8 cellular contexts compared by ENCODE assay signal in genomic region chr10:101694056-101694673, GRCh38. TPM values are rescaled to one million over a fixed set of nuclear protein-coding genes. Genes with fewer than 3 reads are reported as not detected.
DNase-seq lines count a peak whose midpoint lies in the region; ATAC-seq and TF ChIP-seq lines count a peak whose summit lies in the region.

No MANE protein-coding gene starts in this region.

- TF ChIP-seq POLR2A in GM19099 (IDR thresholded peaks at IDR 0.05; ENCODE audit: extremely low read depth, insufficient read length, low read depth) (peak; percentile 70), tibial nerve (IDR thresholded peaks at IDR 0.05) (no peak)

- peak overlapping the region; percentile 77 for H3K4me3 ChIP-seq in parathyroid adenoma (ENCODE audit: low read depth, low read length)
- peak overlapping the region; percentile 57 to 97 (median 68) for H3K4me3 ChIP-seq in tibial nerve

- peak overlapping the region; percentile 97 for H3K27ac ChIP-seq in parathyroid adenoma
- peak overlapping the region; percentile 84 to 99 (median 96) for H3K27ac ChIP-seq in tibial nerve

- peak; percentile 6 to 84 (median 64) for DNase-seq in C1 segment of cervical spinal cord (lab: John Stamatoyannopoulos, UW)
- DNase-seq in SHP77 (lab: John Stamatoyannopoulos, UW) = peak; percentile 47 to 55
- peak; percentile 81 for DNase-seq in Right ventricle myocardium inferior (ENCODE audit: missing footprints)
- peak; percentile 23 to 39 for DNase-seq in tibial nerve (ENCODE audit: low spot score in 2 of 2)

- H3K4me2 ChIP-seq in parathyroid adenoma (ENCODE audit: low read length) = peak overlapping the region; percentile 93

- H3K9me3 ChIP-seq in parathyroid adenoma (ENCODE audit: control insufficient read depth, low read length) (no peaks in the 10 kb centered on the region), tibial nerve (no peaks in the 10 kb centered on the region)

- H3K27ac Mint-ChIP-seq in activated naive CD4-positive, alpha-beta T cell treated with anti-CD3 and anti-CD28 coated beads, Interleukin-2, amount 50 U/mL, for 24 hours = peak overlapping the region; percentile 100

- intact Hi-C loops in Right ventricle myocardium inferior (cut with DNase I) = loop anchor here (10.0 kb wide), 1 partner anchor 89 kb away; no protein-coding TSS in a partner anchor

- peaks cover 49% of the 10 kb centered on the region for H3K4me1 Mint-ChIP-seq in activated naive CD4-positive, alpha-beta T cell treated with anti-CD3 and anti-CD28 coated beads, Interleukin-2, amount 50 U/mL, for 24 hours

- TF ChIP-seq CTCF in parathyroid adenoma (IDR thresholded peaks at IDR 0.05) (no peak), tibial nerve (IDR thresholded peaks at IDR 0.05) (no peak)

- H3K36me3 ChIP-seq in parathyroid adenoma (ENCODE audit: control insufficient read depth, insufficient read depth, low read length) (no peaks in the 10 kb centered on the region), tibial nerve (no peaks in the 10 kb centered on the region)

- peak overlapping the region; percentile 97 for H3K4me3 Mint-ChIP-seq in activated naive CD4-positive, alpha-beta T cell treated with anti-CD3 and anti-CD28 coated beads, Interleukin-2, amount 50 U/mL, for 24 hours

- peak; percentile 44 for ATAC-seq in HG03378 (IDR thresholded peaks at IDR 0.05; ENCODE audit: unreplicated experiment)
- ATAC-seq in Right ventricle myocardium inferior = peak; percentile 90

- peak overlapping the region; percentile 94 for H3K9ac ChIP-seq in parathyroid adenoma

- no peak for TF ChIP-seq EP300 in tibial nerve (IDR thresholded peaks at IDR 0.05)

- 1% methylated on average over 33 to 50 of the region's 60 CpGs for whole genome bisulfite sequencing in tibial nerve, 2 donors

- peaks cover 5% of the 10 kb centered on the region for H3K36me3 Mint-ChIP-seq in activated naive CD4-positive, alpha-beta T cell treated with anti-CD3 and anti-CD28 coated beads, Interleukin-2, amount 50 U/mL, for 24 hours

- peaks cover 17% of the 10 kb centered on the region for H3K79me2 ChIP-seq in parathyroid adenoma

- H3K9me3 Mint-ChIP-seq in activated naive CD4-positive, alpha-beta T cell treated with anti-CD3 and anti-CD28 coated beads, Interleukin-2, amount 50 U/mL, for 24 hours = no peaks in the 10 kb centered on the region

- no peaks in the 10 kb centered on the region for H3K27me3 Mint-ChIP-seq in activated naive CD4-positive, alpha-beta T cell treated with anti-CD3 and anti-CD28 coated beads, Interleukin-2, amount 50 U/mL, for 24 hours

- H3K27me3 ChIP-seq in parathyroid adenoma (ENCODE audit: control insufficient read depth, insufficient read depth, low read length) = no peaks in the 10 kb centered on the region
- no peaks in the 10 kb centered on the region for H3K27me3 ChIP-seq in tibial nerve

- peaks cover 25% of the 10 kb centered on the region for H3K4me1 ChIP-seq in parathyroid adenoma
- peaks cover 0 to 54% (median 15%) of the 10 kb centered on the region in 4 donors for H3K4me1 ChIP-seq in tibial nerve

- H2AFZ ChIP-seq in parathyroid adenoma = peak overlapping the region; percentile 97

RNA-seq across cellular contexts. Expression of gene FBXW4, which starts 0.8 kb away (rescaled TPM):
- 93.2 TPM for total RNA-seq in Right ventricle myocardium inferior
- 10 to 100 TPM; 57.0 to 84.8 (median 65.2) TPM for total RNA-seq in tibial nerve

Comparison
In these comparisons a context has a peak if more than half of its experiments do, and no peak if none do; other contexts are left out.
1. Peak in every context shown above with its lines: DNase-seq, ATAC-seq, H3K4me3 ChIP-seq and H3K27ac ChIP-seq.
2. DNase-seq: peak in every context shown above with its lines; median percentile 81 in Right ventricle myocardium inferior; 64 in C1 segment of cervical spinal cord; 51 in SHP77; 31 in tibial nerve.